ENCODE assay signal across 9 cellular contexts in the genomic region with DNA sequence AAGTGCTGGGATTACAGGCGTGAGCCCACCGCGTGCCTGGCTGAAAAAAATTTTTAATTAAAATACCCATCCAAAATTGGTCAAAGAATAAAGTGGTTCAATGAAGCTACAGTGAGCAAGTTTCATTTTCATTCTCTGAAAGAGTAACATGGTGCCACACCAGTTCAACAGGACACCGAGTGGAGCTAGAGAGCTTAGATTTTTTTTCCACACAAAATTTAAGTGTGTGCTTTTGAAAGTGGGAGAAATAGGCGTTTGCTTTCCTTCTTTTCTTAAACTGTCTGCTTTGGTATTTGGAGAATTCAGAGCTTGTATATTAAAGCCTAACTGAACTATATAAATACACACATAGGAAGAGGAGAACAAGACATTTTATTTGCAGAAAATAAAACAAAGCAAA. TPM values are rescaled to one million over a fixed set of nuclear protein-coding genes. Genes with fewer than 3 reads are reported as not detected.
DNase-seq lines count a peak whose midpoint lies in the region; ATAC-seq, FAIRE-seq and TF ChIP-seq lines count a peak whose summit lies in the region.
"Had no signal": no experiment of that assay in that cellular context is flagged by ENCODE, and none has a peak within 500 bp of the region (broad histone marks: within the 10 kb centered on the region; RNA-seq: fewer than 3 reads in every experiment).

No MANE protein-coding gene starts in this region.

- H3K36me3 ChIP-seq in BE2C (no peaks in the 10 kb centered on the region), H1 (ENCODE audit: control insufficient read depth in 2 of 4, insufficient read depth in 4 of 4, low read length in 3 of 4) (no peaks in the 10 kb centered on the region; a peak in 1 of 8 replicates), neural cell (ENCODE audit: insufficient read depth, low read length) (no peaks in the 10 kb centered on the region)
- H3K36me3 ChIP-seq: HAP-1 had no signal

- TF ChIP-seq POLR2A in NB4 (IDR thresholded peaks at IDR 0.05; ENCODE audit: extremely low read depth, insufficient read length) (no peak), H1 (IDR thresholded peaks at IDR 0.05; ENCODE audit: control extremely low read depth in 1 of 2, low read depth in 2 of 2, low read length in 2 of 2) (no peak)

- no peak overlapping the region for H3K4ac ChIP-seq in H1 (replicated peaks; ENCODE audit: insufficient read length, low read depth, low read length)

- no peaks in the 10 kb centered on the region for H3K9me2 ChIP-seq in neural cell (ENCODE audit: insufficient read depth, low read length)

- H3K14ac ChIP-seq in H1 (ENCODE audit: insufficient read length) = no peak overlapping the region

- H2BK5ac ChIP-seq in H1 (ENCODE audit: low read depth, low read length) = no peak overlapping the region

- no peaks in the 10 kb centered on the region for H3K23me2 ChIP-seq in H1 (ENCODE audit: low read depth, low read length)

- 93% methylated on average over 5 of the region's 5 CpGs; no CpG with 5 or more reads in 1 of the 2 experiments for WGBS in H1 (ENCODE audit: extremely low coverage in 1 of 2, insufficient coverage in 1 of 2, insufficient read length in 1 of 2, insufficient replicate concordance in 2 of 2, low coverage in 1 of 2, low lambda C conversion rate in 2 of 2, missing lambda C conversion rate in 1 of 2), 2 experiments

- no peak overlapping the region for H2BK12ac ChIP-seq in H1 (ENCODE audit: low read depth, low read length)

- ATAC-seq in HG03139 (IDR thresholded peaks at IDR 0.05; ENCODE audit: unreplicated experiment) (no peak), HG02852 (IDR thresholded peaks at IDR 0.05; ENCODE audit: unreplicated experiment) (no peak), GM21367 (IDR thresholded peaks at IDR 0.05; ENCODE audit: unreplicated experiment) (no peak)

- POLR2A ChIA-PET in H1 (lab: Charles Lee; ENCODE audit: partially characterized antibody) = interaction anchor here (0.5 to 1.9 kb wide), 4 partner anchors 12 to 89 kb away, joined by 3 to 5 read pairs (median 4); no protein-coding TSS in a partner anchor

- no peak overlapping the region for H2BK120ac ChIP-seq in H1 (replicated peaks; ENCODE audit: low read depth, low read length)

- TF ChIP-seq CTCF in BE2C (IDR thresholded peaks at IDR 0.05; ENCODE audit: low read depth, low read length) (peak; percentile 40), NB4 (IDR thresholded peaks at IDR 0.05; ENCODE audit: low read depth, low read length) (no peak), H1 (IDR thresholded peaks at IDR 0.05; ENCODE audit: control extremely low read depth in 1 of 3, insufficient read depth in 1 of 3, low read depth in 1 of 3, low read length in 3 of 3) (peak in 1 of 3 experiments; percentile 9; a peak in 1 of 4 replicates), neural cell (IDR thresholded peaks at IDR 0.05; ENCODE audit: poor library complexity, severe bottlenecking) (peak; percentile 67)

- H3K9ac ChIP-seq in H1 (replicated peaks in 1 of 4; ENCODE audit: extremely low read depth in 1 of 4, low read depth in 3 of 4, low read length in 3 of 4) (no peak overlapping the region), neural cell (ENCODE audit: low read length) (no peak overlapping the region)

- H4K91ac ChIP-seq in H1 (replicated peaks; ENCODE audit: insufficient read length, low read length) = no peak overlapping the region

- H3K79me2 ChIP-seq in H1 (ENCODE audit: control insufficient read depth in 1 of 2, insufficient read depth in 2 of 2, low read length in 2 of 2) (no peaks in the 10 kb centered on the region), neural cell (replicated peaks; ENCODE audit: insufficient read depth, low read length) (no peaks in the 10 kb centered on the region)

- TF ChIP-seq RAD21 in H1 (IDR thresholded peaks at IDR 0.05 in 1 of 2, conservative IDR thresholded peaks at IDR 0.05 in 1 of 2; ENCODE audit: low read depth in 2 of 2, low read length in 2 of 2) (peak; percentile 42 to 46), neural cell (conservative IDR thresholded peaks at IDR 0.05) (peak; percentile 76)

- H3K56ac ChIP-seq in H1 (replicated peaks; ENCODE audit: insufficient read length, low read depth, low read length) = no peak overlapping the region

- CTCF ChIA-PET in H1 (lab: Charles Lee; ENCODE audit: partially characterized antibody) = interaction anchor here (0.6 to 3.5 kb wide), 34 partner anchors 9 to 479 kb away, joined by 3 to 28 read pairs (median 4); no protein-coding TSS in a partner anchor

- no peak overlapping the region for H2AK5ac ChIP-seq in H1 (ENCODE audit: low read depth, low read length)

- peaks cover 9% of the 10 kb centered on the region; the same call in 1 of the 2 replicates for H3K27me3 ChIP-seq in BE2C
- no peaks in the 10 kb centered on the region for H3K27me3 ChIP-seq in H1 (replicated peaks in 1 of 4; ENCODE audit: control insufficient read depth in 3 of 4, extremely low read depth in 1 of 4, insufficient read depth in 3 of 4, low read length in 3 of 4)
- H3K27me3 ChIP-seq in neural cell (ENCODE audit: insufficient read depth, low read depth, low read length) = no peaks in the 10 kb centered on the region

- no peaks in the 10 kb centered on the region for H4K20me1 ChIP-seq in H1 (replicated peaks in 1 of 2; ENCODE audit: control insufficient read depth in 1 of 2, insufficient read depth in 2 of 2, low read length in 2 of 2)
- H4K20me1 ChIP-seq in neural cell (ENCODE audit: insufficient read depth) = no peaks in the 10 kb centered on the region

- no peak overlapping the region for H2BK20ac ChIP-seq in H1 (ENCODE audit: low read length)

- TF ChIP-seq EP300 in H1 (IDR thresholded peaks at IDR 0.05; ENCODE audit: borderline replicate concordance in 1 of 2, low read depth in 2 of 2, low read length in 2 of 2) = no peak
- TF ChIP-seq EP300 in neural cell (conservative IDR thresholded peaks at IDR 0.05; ENCODE audit: poor library complexity, severe bottlenecking) = no peak

- no peak overlapping the region for H4K5ac ChIP-seq in H1 (ENCODE audit: insufficient read length, low read depth, low read length)

- H3K4me3 ChIP-seq in BE2C (ENCODE audit: low read depth, low read length) (no peak overlapping the region; the same call in 1 of the 2 replicates), NB4 (ENCODE audit: low read depth, low read length) (no peak overlapping the region), H1 (ENCODE audit: extremely low read depth in 1 of 4, insufficient read depth in 2 of 4, low read depth in 3 of 4, low read length in 4 of 4) (no peak overlapping the region), neural cell (ENCODE audit: low read length) (no peak overlapping the region)
- H3K4me3 ChIP-seq: HAP-1 had no signal

- no peaks in the 10 kb centered on the region for H3F3A ChIP-seq in neural cell (ENCODE audit: insufficient read depth, low read length, poor library complexity, severe bottlenecking)

- H3K9me3 ChIP-seq in BE2C (no peaks in the 10 kb centered on the region), H1 (ENCODE audit: insufficient read depth in 2 of 2, low read depth in 1 of 2, low read length in 1 of 2) (no peaks in the 10 kb centered on the region), neural cell (ENCODE audit: low read length) (no peaks in the 10 kb centered on the region)
- H3K9me3 ChIP-seq: HAP-1 had no signal

- H2AFZ ChIP-seq in H1 (ENCODE audit: low read length) (no peak overlapping the region), neural cell (ENCODE audit: low read depth, low read length) (no peak overlapping the region)

- no peaks in the 10 kb centered on the region for H3K79me1 ChIP-seq in H1 (ENCODE audit: low read depth, low read length)

- H3K27ac ChIP-seq in H1 (ENCODE audit: low read depth, low read length) (no peak overlapping the region), neural cell (ENCODE audit: low read length) (no peak overlapping the region)

- no peak for DNase-seq in BE2C
- peak; percentile 15 for DNase-seq in NB4 (ENCODE audit: low read depth)
- no peak for DNase-seq in H1 (ENCODE audit: low read depth in 1 of 2, low spot score in 2 of 2)
- DNase-seq in HK-2 (ENCODE audit: unreplicated experiment) = no peak

- H3K4me1 ChIP-seq in BE2C (no peaks in the 10 kb centered on the region), H1 (replicated peaks in 1 of 4; ENCODE audit: control insufficient read depth in 3 of 4, insufficient read depth in 4 of 4, low read length in 3 of 4) (peaks cover 0 to 3% (median 0%) of the 10 kb centered on the region in 4 experiments; a peak in 1 of 7 replicates)

- no peak overlapping the region for H3K23ac ChIP-seq in H1 (ENCODE audit: insufficient read length)

- no peak for FAIRE-seq in H1 (lab: Jason Lieb, UNC)

- H3K18ac ChIP-seq in H1 (ENCODE audit: extremely low read depth, low read length) = no peak overlapping the region

- H3K4me2 ChIP-seq in H1 (ENCODE audit: insufficient read depth in 1 of 2, low read depth in 2 of 2, low read length in 2 of 2) (no peak overlapping the region), neural cell (ENCODE audit: low read length) (no peak overlapping the region)

- H2BK15ac ChIP-seq in H1 (ENCODE audit: low read length) = no peak overlapping the region

- no peak overlapping the region for H4K8ac ChIP-seq in H1 (ENCODE audit: extremely low read depth, insufficient read depth, low read length)

TF ChIP-seq in neural cell, 6 proteins besides CTCF, POLR2A, EP300 and RAD21:
- TF ChIP-seq SMC3 (conservative IDR thresholded peaks at IDR 0.05; ENCODE audit: poor library complexity) (peak; percentile 81), TAF1 (IDR thresholded peaks at IDR 0.05; ENCODE audit: low read depth) (no peak)

RNA-seq across cellular contexts. Expression of a gene that starts 43.4 kb away (rescaled TPM):
- 30.0 TPM for polyA plus RNA-seq in BE2C (2012; ENCODE audit: insufficient read depth, insufficient read length, low read depth)
- 15.3 and 17.4 TPM in 2 replicates for total RNA-seq in H1 (2021; fragmentation: NEBNext Ultra II Directional; extraction: Animal tissue kit (Norgen Biotek cat#: 25700))
- polyA plus RNA-seq in H1 (2011; rRNA removed) (5.6 and 9.7 TPM in 2 replicates), neural cell (47.5 and 57.4 TPM in 2 replicates)
- 16.0 TPM for polyA plus RNA-seq in H1 (2011; cell fraction: cytosol; rRNA removed)
- polyA plus RNA-seq in H1 (2011; cell fraction: nucleus; rRNA removed) = 3.0 TPM
- polyA plus RNA-seq in H1 (2012, experiment 1 of 2) = 10.6 to 15.1 TPM (median 12.4 TPM) in 4 replicates
- polyA plus RNA-seq in H1 (2012, experiment 2 of 2) = 3.0 TPM
- polyA plus RNA-seq in H1 (2013, experiment 1 of 2) = 12.6 TPM
- 12.1 TPM for polyA plus RNA-seq in H1 (2013, experiment 2 of 2)
- 7.5 and 8.9 TPM in 2 replicates for polyA minus RNA-seq in H1 (2011; rRNA and poly(A)+ RNA removed)
- polyA minus RNA-seq in H1 (2011; cell fraction: cytosol; rRNA and poly(A)+ RNA removed) = 3.4 TPM
- polyA minus RNA-seq in H1 (2011; cell fraction: nucleus; rRNA and poly(A)+ RNA removed) = 5.4 TPM
- 34.3 and 37.5 TPM in 2 replicates for polyA minus RNA-seq in neural cell
